In genomic region chr15:79896634-79897379, GRCh38 we compare ENCODE assay signal across 8 cellular contexts. TPM values are rescaled to one million over a fixed set of nuclear protein-coding genes. Genes with fewer than 3 reads are reported as not detected.
DNase-seq lines count a peak whose midpoint lies in the region; ATAC-seq and TF ChIP-seq lines count a peak whose summit lies in the region.

Gene MTHFS, minus strand, starts transcription at chr15:79897014. Its CDS starts 26 bp downstream, at chr15:79896988.

- DNase-seq in CD1c-positive myeloid dendritic cell (ENCODE audit: extremely low spot score) (peak; percentile 75), NCI-H774 (lab: John Stamatoyannopoulos, UW) (peak; percentile 82), lung microvascular endothelial cell (ENCODE audit: low read depth in 2 of 2) (peak; percentile 83 to 88)
- DNase-seq in activated CD8-positive, alpha-beta T cell treated with anti-CD3 and anti-CD28 coated beads for 36 hours, result peak; percentile 77
- DNase-seq in effector CD4-positive, alpha-beta T cell, result peak; percentile 66
- DNase-seq in stimulated activated CD4-positive, alpha-beta T cell treated with anti-CD3 and anti-CD28 coated beads, TNF-alpha, amount 100 ng/mL, for 48 hours (ENCODE audit: low read depth in 3 of 3), result peak; percentile 41 to 62 (median 45)

- POLR2A ChIA-PET in activated CD8-positive, alpha-beta T cell treated with anti-CD3 and anti-CD28 coated beads for 36 hours (lab: Charles Lee), result interaction anchor here (0.7 to 4.7 kb wide), 14 partner anchors 9 to 76 kb away, joined by 3 to 38 read pairs (median 5); partner anchors contain the start of gene BCL2A1

- TF ChIP-seq CTCF in activated CD8-positive, alpha-beta T cell treated with anti-CD3 and anti-CD28 coated beads for 36 hours (IDR thresholded peaks at IDR 0.05), result peak; percentile 20

- peaks cover 22% of the 10 kb centered on the region for H3K36me3 Mint-ChIP-seq in activated CD8-positive, alpha-beta T cell treated with anti-CD3 and anti-CD28 coated beads for 36 hours (ENCODE audit: low read depth)

- CTCF ChIA-PET in activated CD8-positive, alpha-beta T cell treated with anti-CD3 and anti-CD28 coated beads for 36 hours (lab: Charles Lee), result interaction anchor here (1.3 to 3.1 kb wide), 9 partner anchors 10 to 97 kb away, joined by 3 to 12 read pairs (median 6); no protein-coding TSS in a partner anchor

- no peaks in the 10 kb centered on the region for H3K9me3 Mint-ChIP-seq in activated CD8-positive, alpha-beta T cell treated with anti-CD3 and anti-CD28 coated beads for 36 hours

- H3K4me1 Mint-ChIP-seq in activated CD8-positive, alpha-beta T cell treated with anti-CD3 and anti-CD28 coated beads for 36 hours (ENCODE audit: low read depth), result peaks cover 47% of the 10 kb centered on the region

- peak within 1 kb of the TSS; percentile 98 for H3K4me3 Mint-ChIP-seq in activated CD8-positive, alpha-beta T cell treated with anti-CD3 and anti-CD28 coated beads for 36 hours

- peak within 1 kb of the TSS; percentile 100 for H3K27ac Mint-ChIP-seq in activated CD8-positive, alpha-beta T cell treated with anti-CD3 and anti-CD28 coated beads for 36 hours

- ATAC-seq in GM19324 (IDR thresholded peaks at IDR 0.05; ENCODE audit: low FRiP score, unreplicated experiment), result peak; percentile 83
- ATAC-seq in HG03460 (IDR thresholded peaks at IDR 0.05; ENCODE audit: unreplicated experiment), result peak; percentile 63
- ATAC-seq in activated CD8-positive, alpha-beta T cell treated with anti-CD3 and anti-CD28 coated beads for 36 hours, result peak; percentile 78

- intact Hi-C loops in activated CD8-positive, alpha-beta T cell treated with anti-CD3 and anti-CD28 coated beads for 36 hours (cut with micrococcal nuclease), result loop anchor here (2.0 kb wide), 1 partner anchor 70 kb away; no protein-coding TSS in a partner anchor

- no peaks in the 10 kb centered on the region for H3K27me3 Mint-ChIP-seq in activated CD8-positive, alpha-beta T cell treated with anti-CD3 and anti-CD28 coated beads for 36 hours

RNA-seq across cellular contexts. Expression of gene MTHFS, which starts in this region (rescaled TPM):
- 10 to 100 TPM; 27.3 to 28.4 TPM for total RNA-seq in activated CD8-positive, alpha-beta T cell treated with anti-CD3 and anti-CD28 coated beads for 36 hours
- total RNA-seq in lung microvascular endothelial cell, result 13.9 and 16.1 TPM in 2 replicates

Comparison
In these comparisons a context has a peak if more than half of its experiments do, and no peak if none do; other contexts are left out.
1. Peak in every context shown above with its lines: DNase-seq and ATAC-seq.